Comparison of ENCODE assay signal across 19 cellular contexts in the genomic region with DNA sequence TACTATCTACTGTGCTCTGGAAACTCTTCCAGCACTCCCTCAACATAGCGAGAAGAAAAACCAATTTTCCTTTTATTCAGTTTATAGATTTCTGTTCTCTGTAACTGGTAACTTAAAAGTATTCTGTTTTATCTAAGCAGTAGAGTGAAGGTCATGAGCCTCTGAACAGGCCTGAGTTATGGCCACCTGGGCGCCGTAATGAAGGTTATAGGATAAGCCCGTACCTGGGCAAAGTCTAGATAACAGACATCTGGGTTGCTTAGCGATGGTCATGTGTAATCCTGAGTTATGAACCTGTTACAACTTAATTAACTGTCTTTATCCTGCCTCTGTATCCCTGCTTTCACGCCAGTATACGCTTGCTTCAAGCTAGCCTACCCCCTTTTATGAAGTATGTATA. TPM values are rescaled to one million over a fixed set of nuclear protein-coding genes. Genes with fewer than 3 reads are reported as not detected.
A peak's percentile ranks its signal among the peaks of the same experiment; 100 is the strongest.
DNase-seq lines count a peak whose midpoint lies in the region; ATAC-seq, FAIRE-seq and TF ChIP-seq lines count a peak whose summit lies in the region.
"Had no signal": no experiment of that assay in that cellular context is flagged by ENCODE, and none has a peak within 500 bp of the region (broad histone marks: within the 10 kb centered on the region; RNA-seq: fewer than 3 reads in every experiment).

No MANE protein-coding gene starts in this region.

- H3K4me1 Mint-ChIP-seq in progenitor cell of endocrine pancreas (ENCODE audit: low read depth): peaks cover 16% of the 10 kb centered on the region
- H3K4me1 Mint-ChIP-seq: CD14-positive monocyte, H9 had no signal

- H2AFZ ChIP-seq in HepG2 (ENCODE audit: low read length): no peak overlapping the region

- TF ChIP-seq POLR2A in HepG2 (IDR thresholded peaks at IDR 0.05; ENCODE audit: insufficient read depth in 1 of 2, low read depth in 2 of 2, low read length in 2 of 2) (no peak), right lobe of liver (IDR thresholded peaks at IDR 0.05) (no peak)

- no peaks in the 10 kb centered on the region for H3K9me3 ChIP-seq in HepG2 (ENCODE audit: low read length)
- no peaks in the 10 kb centered on the region for H3K9me3 ChIP-seq in right lobe of liver
- H3K9me3 ChIP-seq: Caco-2 had no signal

- in situ Hi-C loops in HepG2 (cut with HindIII; ENCODE audit: extremely low pct_ligation_motif_present, low pct_unique_long_range_greater_than_20kb): no loop called here

- H3K36me3 Mint-ChIP-seq in progenitor cell of endocrine pancreas (ENCODE audit: insufficient read depth): no peaks in the 10 kb centered on the region
- H3K36me3 Mint-ChIP-seq: CD14-positive monocyte; CD8-positive, alpha-beta T cell had no signal

- TF ChIP-seq CTCF in HepG2 (CRISPR knock-in tag; IDR thresholded peaks at IDR 0.05): no peak
- TF ChIP-seq CTCF in right lobe of liver (IDR thresholded peaks at IDR 0.05): no peak
- TF ChIP-seq CTCF in progenitor cell of endocrine pancreas (IDR thresholded peaks at IDR 0.05; ENCODE audit: unreplicated experiment): no peak

- H3K4me3 ChIP-seq in HepG2 (replicated peaks in 1 of 3; ENCODE audit: insufficient read depth in 1 of 3, low read depth in 2 of 3, low read length in 3 of 3) (no peak overlapping the region), right lobe of liver (no peak overlapping the region)

- H3K4me3 Mint-ChIP-seq in progenitor cell of endocrine pancreas (ENCODE audit: low read depth): no peak overlapping the region
- H3K4me3 Mint-ChIP-seq: CD14-positive monocyte; CD8-positive, alpha-beta T cell; H9 had no signal

- POLR2A ChIA-PET in HepG2 (lab: Yijun Ruan, JAX): no interaction called here

- peak overlapping the region; percentile 62 for H3K27ac Mint-ChIP-seq in progenitor cell of endocrine pancreas
- H3K27ac Mint-ChIP-seq: CD14-positive monocyte; CD8-positive, alpha-beta T cell; H9 had no signal

- intact Hi-C loops in HepG2 (cut with micrococcal nuclease; ENCODE audit: unreplicated experiment): no loop called here
- intact Hi-C loops in right lobe of liver (cut with DNase I): no loop called here

- H3K79me2 ChIP-seq in HepG2 (ENCODE audit: insufficient read depth, low read length): no peaks in the 10 kb centered on the region

- H3K4me1 ChIP-seq in HepG2 (ENCODE audit: insufficient read depth, low read length) (peaks cover 29% of the 10 kb centered on the region), right lobe of liver (no peaks in the 10 kb centered on the region)
- H3K4me1 ChIP-seq: Caco-2 had no signal

- H3K27me3 Mint-ChIP-seq in progenitor cell of endocrine pancreas: no peaks in the 10 kb centered on the region

- H3K27me3 ChIP-seq in HepG2 (ENCODE audit: control insufficient read depth in 1 of 2, insufficient read depth in 2 of 2, low read length in 2 of 2) (no peaks in the 10 kb centered on the region), right lobe of liver (no peaks in the 10 kb centered on the region)

- 53% methylated on average over 7 of the region's 7 CpGs for WGBS in HepG2 (ENCODE audit: low lambda C conversion rate)
- WGBS in right lobe of liver (ENCODE audit: insufficient coverage, low coverage, low lambda C conversion rate, missing lambda C conversion rate): 90% methylated on average over 7 of the region's 7 CpGs

- no peak overlapping the region for H3K9ac ChIP-seq in HepG2 (ENCODE audit: insufficient read depth, low read depth, low read length)

- H3K27ac ChIP-seq in HepG2 (ENCODE audit: extremely low read length, insufficient read depth, low read length) (no peak overlapping the region), right lobe of liver (no peak overlapping the region)
- H3K27ac ChIP-seq: 22Rv1 had no signal

- no peak for TF ChIP-seq EP300 in HepG2 (IDR thresholded peaks at IDR 0.05; ENCODE audit: low read depth in 2 of 2, low read length in 2 of 2)
- TF ChIP-seq EP300 in HepG2 (CRISPR knock-in tag; IDR thresholded peaks at IDR 0.05; ENCODE audit: borderline replicate concordance): no peak

- TF ChIP-seq RAD21 in HepG2 (CRISPR knock-in tag; IDR thresholded peaks at IDR 0.05): no peak

- H4K20me1 ChIP-seq in HepG2 (ENCODE audit: insufficient read depth, low read length): no peaks in the 10 kb centered on the region

- ATAC-seq in HepG2: peak; percentile 44; the same call in 2 of the 3 replicates
- ATAC-seq in right lobe of liver: no peak
- no peak for ATAC-seq in HG03045 (IDR thresholded peaks at IDR 0.05; ENCODE audit: unreplicated experiment)
- ATAC-seq: CD8-positive, alpha-beta T cell had no signal

- CTCF ChIA-PET in HepG2 (lab: Yijun Ruan, JAX; ENCODE audit: low intra/inter-chr PET ratio, low total read pairs): no interaction called here

- FAIRE-seq in HepG2 (lab: Jason Lieb, UNC): no peak
- FAIRE-seq: GM19239, HTR-8/SVneo had no signal

- no peak overlapping the region for H3K4me2 ChIP-seq in HepG2 (ENCODE audit: low read depth, low read length)

- no peak for DNase-seq in HepG2 (ENCODE audit: low spot score)
- no peak for DNase-seq in right lobe of liver
- peak; percentile 18 for DNase-seq in left kidney (ENCODE audit: low read depth, low spot score)
- no peak for DNase-seq in progenitor cell of endocrine pancreas (ENCODE audit: low spot score, unreplicated experiment)
- no peak for DNase-seq in amygdala (lab: John Stamatoyannopoulos, UW)
- no peak for DNase-seq in NCI-H69 (lab: John Stamatoyannopoulos, UW)
- DNase-seq: Caco-2; CD8-positive, alpha-beta T cell; DND-41; GF-D8; GOT3; H9 had no signal

- H3K36me3 ChIP-seq in HepG2 (replicated peaks in 1 of 2; ENCODE audit: control insufficient read depth in 1 of 2, insufficient read depth in 2 of 2, low read length in 2 of 2) (no peaks in the 10 kb centered on the region), right lobe of liver (no peaks in the 10 kb centered on the region)

- BruUV-seq in HepG2 (replicated peaks; lab: Mats Ljungman, UMichigan): no TSS peak

- H3K9me3 Mint-ChIP-seq in progenitor cell of endocrine pancreas (ENCODE audit: low read depth): no peaks in the 10 kb centered on the region
- H3K9me3 Mint-ChIP-seq: CD8-positive, alpha-beta T cell; H9 had no signal

TF ChIP-seq in HepG2, 621 proteins besides CTCF, POLR2A, EP300 and RAD21 (continues in another document):
- TF ChIP-seq ATAD3A (CRISPR knock-in tag; IDR thresholded peaks at IDR 0.05) (no peak), NFKBIZ (CRISPR knock-in tag; IDR thresholded peaks at IDR 0.05) (no peak)

RNA-seq across cellular contexts. Expression of a gene that starts 13.0 kb away (rescaled TPM):
- total RNA-seq in HepG2 (2016; rRNA removed; fragmentation: Illumina TruSeq; extraction: Trizol) (not detected in 2 replicates), right lobe of liver (not detected), progenitor cell of endocrine pancreas (0.13 TPM in 1 of 2 replicates, not detected in the other)
- total RNA-seq in HepG2 (2016; cell fraction: cytosol; rRNA removed; fragmentation: Illumina TruSeq; extraction: Trizol; ENCODE audit: low read depth): not detected in 2 replicates
- not detected in 2 replicates for total RNA-seq in HepG2 (2016; cell fraction: insoluble cytoplasmic fraction; rRNA removed; fragmentation: Illumina TruSeq; extraction: Trizol)
- not detected in 2 replicates for total RNA-seq in HepG2 (2016; cell fraction: membrane; rRNA removed; fragmentation: Illumina TruSeq; extraction: Trizol)
- not detected in 2 replicates for total RNA-seq in HepG2 (2016; cell fraction: nucleus; rRNA removed; fragmentation: Illumina TruSeq; extraction: Trizol)
- not detected in 2 replicates for polyA plus RNA-seq in HepG2 (2011; rRNA removed)
- polyA plus RNA-seq in HepG2 (2011; cell fraction: cytosol; rRNA removed): not detected in 2 replicates
- not detected in 2 replicates for polyA plus RNA-seq in HepG2 (2011; cell fraction: nucleus; rRNA removed)
- polyA plus RNA-seq in HepG2 (2012): not detected in 2 replicates
- polyA plus RNA-seq in HepG2 (2016; cell fraction: cytosol; fragmentation: Illumina TruSeq; extraction: Trizol; ENCODE audit: low read depth): not detected in 2 replicates
- not detected in 2 replicates for polyA plus RNA-seq in HepG2 (2016; cell fraction: insoluble cytoplasmic fraction; fragmentation: Illumina TruSeq; extraction: Trizol; ENCODE audit: low read depth)
- not detected in 2 replicates for polyA plus RNA-seq in HepG2 (2016; cell fraction: membrane; fragmentation: Illumina TruSeq; extraction: Trizol; ENCODE audit: low read depth)
- not detected in 2 replicates for polyA plus RNA-seq in HepG2 (2016; cell fraction: nucleus; fragmentation: Illumina TruSeq; extraction: Trizol; ENCODE audit: insufficient read depth, low read depth)
- polyA minus RNA-seq in HepG2 (2011; rRNA and poly(A)+ RNA removed; ENCODE audit: low replicate concordance): not detected in 2 replicates
- polyA minus RNA-seq in HepG2 (2011; cell fraction: cytosol; rRNA and poly(A)+ RNA removed): not detected in 2 replicates
- not detected in 2 replicates for polyA minus RNA-seq in HepG2 (2011; cell fraction: nucleus; rRNA and poly(A)+ RNA removed)
- total RNA-seq: A673; Caco-2; CD8-positive, alpha-beta T cell; H9 had no signal
- polyA plus RNA-seq: BJ, CD14-positive monocyte had no signal

RNA-seq across cellular contexts. Expression of a gene that starts 43.4 kb away (rescaled TPM):
- total RNA-seq in HepG2 (2016; rRNA removed; fragmentation: Illumina TruSeq; extraction: Trizol) (228 and 337 TPM in 2 replicates), right lobe of liver (100 to 1,000 TPM in 4 of 6 experiments, 10 to 100 TPM in 2; 76.4 to 140 (median 111) TPM), progenitor cell of endocrine pancreas (68.5 and 71.8 TPM in 2 replicates)
- 142 and 170 TPM in 2 replicates for total RNA-seq in HepG2 (2016; cell fraction: cytosol; rRNA removed; fragmentation: Illumina TruSeq; extraction: Trizol; ENCODE audit: low read depth)
- total RNA-seq in HepG2 (2016; cell fraction: insoluble cytoplasmic fraction; rRNA removed; fragmentation: Illumina TruSeq; extraction: Trizol): 226 and 334 TPM in 2 replicates
- 239 and 268 TPM in 2 replicates for total RNA-seq in HepG2 (2016; cell fraction: membrane; rRNA removed; fragmentation: Illumina TruSeq; extraction: Trizol)
- total RNA-seq in HepG2 (2016; cell fraction: nucleus; rRNA removed; fragmentation: Illumina TruSeq; extraction: Trizol): 94.6 and 110 TPM in 2 replicates
- 78.5 and 80.2 TPM in 2 replicates for polyA plus RNA-seq in HepG2 (2011; rRNA removed)
- polyA plus RNA-seq in HepG2 (2011; cell fraction: cytosol; rRNA removed): 78.1 and 113 TPM in 2 replicates
- 59.3 and 69.8 TPM in 2 replicates for polyA plus RNA-seq in HepG2 (2011; cell fraction: nucleus; rRNA removed)
- 166 and 277 TPM in 2 replicates for polyA plus RNA-seq in HepG2 (2012)
- polyA plus RNA-seq in HepG2 (2016; cell fraction: cytosol; fragmentation: Illumina TruSeq; extraction: Trizol; ENCODE audit: low read depth): 173 and 229 TPM in 2 replicates
- polyA plus RNA-seq in HepG2 (2016; cell fraction: insoluble cytoplasmic fraction; fragmentation: Illumina TruSeq; extraction: Trizol; ENCODE audit: low read depth): 354 and 362 TPM in 2 replicates
- 225 and 255 TPM in 2 replicates for polyA plus RNA-seq in HepG2 (2016; cell fraction: membrane; fragmentation: Illumina TruSeq; extraction: Trizol; ENCODE audit: low read depth)
- polyA plus RNA-seq in HepG2 (2016; cell fraction: nucleus; fragmentation: Illumina TruSeq; extraction: Trizol; ENCODE audit: insufficient read depth, low read depth): 139 and 150 TPM in 2 replicates
- 40.9 and 50.3 TPM in 2 replicates for polyA minus RNA-seq in HepG2 (2011; rRNA and poly(A)+ RNA removed; ENCODE audit: low replicate concordance)
- 68.2 and 70.5 TPM in 2 replicates for polyA minus RNA-seq in HepG2 (2011; cell fraction: cytosol; rRNA and poly(A)+ RNA removed)
- 62.2 and 98.1 TPM in 2 replicates for polyA minus RNA-seq in HepG2 (2011; cell fraction: nucleus; rRNA and poly(A)+ RNA removed)
